ENCODE assay signal across 19 cellular contexts in genomic region chr21:46156678-46157077, GRCh38. TPM values are rescaled to one million over a fixed set of nuclear protein-coding genes. Genes with fewer than 3 reads are reported as not detected.
DNase-seq lines count a peak whose midpoint lies in the region; ATAC-seq, FAIRE-seq and TF ChIP-seq lines count a peak whose summit lies in the region.
"Had no signal": no experiment of that assay in that cellular context is flagged by ENCODE, and none has a peak within 500 bp of the region (broad histone marks: within the 10 kb centered on the region; RNA-seq: fewer than 3 reads in every experiment).

No MANE protein-coding gene starts in this region.

- H3K27me3 Mint-ChIP-seq in activated CD8-positive, alpha-beta memory T cell treated with anti-CD3 and anti-CD28 coated beads, Interleukin-2, amount 10 ng/mL, durations not matched to agents 7 days and 5 days: no peaks in the 10 kb centered on the region
- H3K27me3 Mint-ChIP-seq in nephron (ENCODE audit: low read depth): no peaks in the 10 kb centered on the region
- H3K27me3 Mint-ChIP-seq: B cell; CD4-positive, alpha-beta T cell had no signal

- H3K27me3 ChIP-seq in liver (ENCODE audit: control insufficient read depth in 4 of 4, insufficient read depth in 4 of 4, low read length in 3 of 4) (no peaks in the 10 kb centered on the region), HepG2 (ENCODE audit: control insufficient read depth in 1 of 2, insufficient read depth in 2 of 2, low read length in 2 of 2) (no peaks in the 10 kb centered on the region; a peak in 2 of 5 replicates)

- peaks cover 8% of the 10 kb centered on the region; the same call in 1 of the 2 replicates for H4K20me1 ChIP-seq in HepG2 (ENCODE audit: insufficient read depth, low read length)

- H3K27ac ChIP-seq in liver (ENCODE audit: low read depth in 1 of 2, low read length in 2 of 2) (peak overlapping the region; percentile 83 to 92), HepG2 (ENCODE audit: extremely low read length, insufficient read depth, low read length) (no peak overlapping the region)
- H3K27ac ChIP-seq: 22Rv1 had no signal

- in situ Hi-C loops in HepG2 (cut with HindIII; ENCODE audit: extremely low pct_ligation_motif_present, low pct_unique_long_range_greater_than_20kb): no loop called here

- FAIRE-seq in HepG2 (lab: Jason Lieb, UNC) (no peak), D721Med (lab: Jason Lieb, UNC) (no peak)

- no peaks in the 10 kb centered on the region for H3K4me1 Mint-ChIP-seq in activated CD8-positive, alpha-beta memory T cell treated with anti-CD3 and anti-CD28 coated beads, Interleukin-2, amount 10 ng/mL, durations not matched to agents 7 days and 5 days
- H3K4me1 Mint-ChIP-seq in nephron: peaks cover 9% of the 10 kb centered on the region
- H3K4me1 Mint-ChIP-seq: B cell had no signal

- no peak overlapping the region for H2AFZ ChIP-seq in HepG2 (ENCODE audit: low read length)

- peaks cover 23% of the 10 kb centered on the region for H3K79me2 ChIP-seq in HepG2 (ENCODE audit: insufficient read depth, low read length)

- H3K9ac ChIP-seq in liver (ENCODE audit: low read depth in 1 of 2, low read length in 2 of 2) (peak overlapping the region in 1 of 2 donors; percentile 34), HepG2 (ENCODE audit: insufficient read depth, low read depth, low read length) (no peak overlapping the region)

- ATAC-seq in activated CD8-positive, alpha-beta memory T cell treated with anti-CD3 and anti-CD28 coated beads, Interleukin-2, amount 10 ng/mL, durations not matched to agents 7 days and 5 days: no peak
- ATAC-seq in HepG2: no peak
- no peak for ATAC-seq in GM21786 (IDR thresholded peaks at IDR 0.05; ENCODE audit: unreplicated experiment)
- ATAC-seq in HG03521 (IDR thresholded peaks at IDR 0.05; ENCODE audit: unreplicated experiment): no peak

- TF ChIP-seq EP300 in HepG2 (IDR thresholded peaks at IDR 0.05; ENCODE audit: low read depth in 2 of 2, low read length in 2 of 2) (no peak), HepG2 (CRISPR knock-in tag; IDR thresholded peaks at IDR 0.05; ENCODE audit: borderline replicate concordance) (no peak)

- H3K4me3 ChIP-seq in liver (ENCODE audit: low read depth in 1 of 3, low read length in 3 of 3): no peak overlapping the region
- no peak overlapping the region for H3K4me3 ChIP-seq in HepG2 (replicated peaks in 1 of 3; ENCODE audit: insufficient read depth in 1 of 3, low read depth in 2 of 3, low read length in 3 of 3)

- H3K4me3 Mint-ChIP-seq in activated CD8-positive, alpha-beta memory T cell treated with anti-CD3 and anti-CD28 coated beads, Interleukin-2, amount 10 ng/mL, durations not matched to agents 7 days and 5 days: no peak overlapping the region
- H3K4me3 Mint-ChIP-seq in nephron: no peak overlapping the region
- H3K4me3 Mint-ChIP-seq: B cell; CD4-positive, alpha-beta T cell had no signal

- no peaks in the 10 kb centered on the region for H3K9me3 Mint-ChIP-seq in activated CD8-positive, alpha-beta memory T cell treated with anti-CD3 and anti-CD28 coated beads, Interleukin-2, amount 10 ng/mL, durations not matched to agents 7 days and 5 days (ENCODE audit: low read depth)
- no peaks in the 10 kb centered on the region for H3K9me3 Mint-ChIP-seq in nephron
- H3K9me3 Mint-ChIP-seq: CD4-positive, alpha-beta T cell had no signal

- H3K36me3 Mint-ChIP-seq in activated CD8-positive, alpha-beta memory T cell treated with anti-CD3 and anti-CD28 coated beads, Interleukin-2, amount 10 ng/mL, durations not matched to agents 7 days and 5 days: no peaks in the 10 kb centered on the region
- no peaks in the 10 kb centered on the region for H3K36me3 Mint-ChIP-seq in nephron (ENCODE audit: low read depth)

- no peak overlapping the region for H3K27ac Mint-ChIP-seq in activated CD8-positive, alpha-beta memory T cell treated with anti-CD3 and anti-CD28 coated beads, Interleukin-2, amount 10 ng/mL, durations not matched to agents 7 days and 5 days
- H3K27ac Mint-ChIP-seq in nephron: peak overlapping the region in 2 of 3 experiments; percentile 8 to 87
- H3K27ac Mint-ChIP-seq: B cell; CD4-positive, alpha-beta T cell had no signal

- H3K9me3 ChIP-seq in liver (ENCODE audit: control insufficient read depth in 4 of 4, low read length in 3 of 4): no peaks in the 10 kb centered on the region
- H3K9me3 ChIP-seq in HepG2 (ENCODE audit: low read length): no peaks in the 10 kb centered on the region

- POLR2A ChIA-PET in HepG2 (lab: Yijun Ruan, JAX): no interaction called here

- intact Hi-C loops in HepG2 (cut with micrococcal nuclease; ENCODE audit: unreplicated experiment): loop anchor here (5.0 kb wide), 1 partner anchor 71 kb away; the partner anchor contains the start of gene LSS

- H3K36me3 ChIP-seq in liver (ENCODE audit: control insufficient read depth in 4 of 4, insufficient read depth in 3 of 4, low read depth in 1 of 4, low read length in 3 of 4) (peaks cover 0 to 6% (median 2%) of the 10 kb centered on the region in 4 donors), HepG2 (replicated peaks in 1 of 2; ENCODE audit: control insufficient read depth in 1 of 2, insufficient read depth in 2 of 2, low read length in 2 of 2) (peaks cover 0 to 10% of the 10 kb centered on the region in 2 experiments; a peak in 1 of 5 replicates)

- no peak overlapping the region for H3K4me2 ChIP-seq in HepG2 (ENCODE audit: low read depth, low read length)

- TF ChIP-seq RAD21 in liver (IDR thresholded peaks at IDR 0.05): no peak
- TF ChIP-seq RAD21 in HepG2 (CRISPR knock-in tag; IDR thresholded peaks at IDR 0.05): no peak

- DNase-seq in activated CD8-positive, alpha-beta memory T cell treated with anti-CD3 and anti-CD28 coated beads, Interleukin-2, amount 10 ng/mL, durations not matched to agents 7 days and 5 days: peak; percentile 31
- no peak for DNase-seq in activated CD8-positive, alpha-beta memory T cell treated with anti-CD3 and anti-CD28 coated beads, Interleukin-2, amount 50 U/mL, for 4 hours
- DNase-seq in HepG2 (ENCODE audit: low spot score) (no peak), D721Med (ENCODE audit: insufficient read length, low spot score) (no peak)
- DNase-seq: IMR-90, Kasumi-1, NCI-H1105 treated with DMSO at 0.1 percent for 48 hours, NCI-H1694 treated with DMSO at 0.1 percent for 48 hours, NCI-H526 treated with DMSO at 0.1 percent for 48 hours had no signal

- WGBS in liver: 93% methylated on average over 10 of the region's 10 CpGs
- WGBS in HepG2 (ENCODE audit: low lambda C conversion rate): 95% methylated on average over 10 of the region's 10 CpGs

- no peak for TF ChIP-seq POLR2A in HepG2 (IDR thresholded peaks at IDR 0.05; ENCODE audit: insufficient read depth in 1 of 2, low read depth in 2 of 2, low read length in 2 of 2)

- H3K4me1 ChIP-seq in liver (ENCODE audit: control insufficient read depth in 4 of 4, insufficient read depth in 4 of 4, low read length in 3 of 4) (peaks cover 4 to 37% (median 15%) of the 10 kb centered on the region in 4 donors), HepG2 (ENCODE audit: insufficient read depth, low read length) (peaks cover 40% of the 10 kb centered on the region)

- CTCF ChIA-PET in activated CD8-positive, alpha-beta memory T cell treated with anti-CD3 and anti-CD28 coated beads, Interleukin-2, amount 10 ng/mL, durations not matched to agents 7 days and 5 days (lab: Charles Lee): no interaction called here
- CTCF ChIA-PET in HepG2 (lab: Yijun Ruan, JAX; ENCODE audit: low intra/inter-chr PET ratio, low total read pairs): no interaction called here

- TF ChIP-seq CTCF in liver (IDR thresholded peaks at IDR 0.05; ENCODE audit: low read depth, low read length, missing input control) (no peak), HepG2 (CRISPR knock-in tag; IDR thresholded peaks at IDR 0.05) (no peak), nephron (IDR thresholded peaks at IDR 0.05; ENCODE audit: unreplicated experiment in 3 of 3) (no peak), D721Med (IDR thresholded peaks at IDR 0.05; ENCODE audit: insufficient read depth, missing control alignments) (no peak)

- no TSS peak for BruUV-seq in HepG2 (replicated peaks; lab: Mats Ljungman, UMichigan)

RNA-seq across cellular contexts. Expression of gene FTCD, which starts 1.3 kb away (rescaled TPM):
- total RNA-seq in activated CD8-positive, alpha-beta memory T cell treated with anti-CD3 and anti-CD28 coated beads, Interleukin-2, amount 10 ng/mL, durations not matched to agents 7 days and 5 days: not detected
- total RNA-seq in liver (100 to 1,000 TPM; 168 to 178 TPM), HepG2 (2016; rRNA removed; fragmentation: Illumina TruSeq; extraction: Trizol) (78.5 and 105 TPM in 2 replicates)
- polyA plus RNA-seq in liver (100 to 1,000 TPM; 130 to 182 TPM), HepG2 (2011; rRNA removed) (75.7 and 112 TPM in 2 replicates)
- total RNA-seq in HepG2 (2016; cell fraction: cytosol; rRNA removed; fragmentation: Illumina TruSeq; extraction: Trizol; ENCODE audit: low read depth): 13.1 and 13.2 TPM in 2 replicates
- total RNA-seq in HepG2 (2016; cell fraction: insoluble cytoplasmic fraction; rRNA removed; fragmentation: Illumina TruSeq; extraction: Trizol): 61.2 and 115 TPM in 2 replicates
- 21.0 and 27.4 TPM in 2 replicates for total RNA-seq in HepG2 (2016; cell fraction: membrane; rRNA removed; fragmentation: Illumina TruSeq; extraction: Trizol)
- 94.5 and 110 TPM in 2 replicates for total RNA-seq in HepG2 (2016; cell fraction: nucleus; rRNA removed; fragmentation: Illumina TruSeq; extraction: Trizol)
- polyA plus RNA-seq in HepG2 (2011; cell fraction: cytosol; rRNA removed): 34.7 and 61.2 TPM in 2 replicates
- polyA plus RNA-seq in HepG2 (2011; cell fraction: nucleus; rRNA removed): 656 and 751 TPM in 2 replicates
- polyA plus RNA-seq in HepG2 (2012): 108 and 140 TPM in 2 replicates
- 11.0 and 12.4 TPM in 2 replicates for polyA plus RNA-seq in HepG2 (2016; cell fraction: cytosol; fragmentation: Illumina TruSeq; extraction: Trizol; ENCODE audit: low read depth)
- polyA plus RNA-seq in HepG2 (2016; cell fraction: insoluble cytoplasmic fraction; fragmentation: Illumina TruSeq; extraction: Trizol; ENCODE audit: low read depth): 47.9 and 52.0 TPM in 2 replicates
- 11.9 and 17.7 TPM in 2 replicates for polyA plus RNA-seq in HepG2 (2016; cell fraction: membrane; fragmentation: Illumina TruSeq; extraction: Trizol; ENCODE audit: low read depth)
- 369 and 379 TPM in 2 replicates for polyA plus RNA-seq in HepG2 (2016; cell fraction: nucleus; fragmentation: Illumina TruSeq; extraction: Trizol; ENCODE audit: insufficient read depth, low read depth)
- polyA minus RNA-seq in HepG2 (2011; rRNA and poly(A)+ RNA removed; ENCODE audit: low replicate concordance): 0.42 and 84.7 TPM in 2 replicates
- polyA minus RNA-seq in HepG2 (2011; cell fraction: cytosol; rRNA and poly(A)+ RNA removed): 33.3 and 39.2 TPM in 2 replicates
- polyA minus RNA-seq in HepG2 (2011; cell fraction: nucleus; rRNA and poly(A)+ RNA removed): 93.9 and 118 TPM in 2 replicates
- total RNA-seq: H7, IMR-90 had no signal
- polyA plus RNA-seq: AG04450 had no signal

RNA-seq across cellular contexts. Expression of gene SPATC1L, which starts 27.6 kb away (rescaled TPM):
- total RNA-seq in activated CD8-positive, alpha-beta memory T cell treated with anti-CD3 and anti-CD28 coated beads, Interleukin-2, amount 10 ng/mL, durations not matched to agents 7 days and 5 days: 1 to 10 TPM; 4.2 to 4.8 TPM
- total RNA-seq in liver: 1 to 10 TPM in 1 of 2 donors, under 1 TPM in 1; 0.33 to 3.5 TPM
- 1 to 10 TPM in 1 of 2 donors, under 1 TPM in 1; 0.36 to 1.2 TPM for polyA plus RNA-seq in liver
- total RNA-seq in HepG2 (2016; rRNA removed; fragmentation: Illumina TruSeq; extraction: Trizol): 2.8 and 3.3 TPM in 2 replicates
- 2.1 and 2.7 TPM in 2 replicates for total RNA-seq in HepG2 (2016; cell fraction: cytosol; rRNA removed; fragmentation: Illumina TruSeq; extraction: Trizol; ENCODE audit: low read depth)
- 3.0 and 3.3 TPM in 2 replicates for total RNA-seq in HepG2 (2016; cell fraction: insoluble cytoplasmic fraction; rRNA removed; fragmentation: Illumina TruSeq; extraction: Trizol)
- total RNA-seq in HepG2 (2016; cell fraction: membrane; rRNA removed; fragmentation: Illumina TruSeq; extraction: Trizol): 3.0 and 3.8 TPM in 2 replicates
- total RNA-seq in HepG2 (2016; cell fraction: nucleus; rRNA removed; fragmentation: Illumina TruSeq; extraction: Trizol): 1.5 and 1.7 TPM in 2 replicates
- polyA plus RNA-seq in HepG2 (2011; rRNA removed): 1.4 and 2.6 TPM in 2 replicates
- polyA plus RNA-seq in HepG2 (2011; cell fraction: cytosol; rRNA removed): 1.4 and 2.8 TPM in 2 replicates
- polyA plus RNA-seq in HepG2 (2011; cell fraction: nucleus; rRNA removed): 9.6 and 9.7 TPM in 2 replicates
- polyA plus RNA-seq in HepG2 (2012): 7.3 and 10.9 TPM in 2 replicates
- 5.4 and 5.7 TPM in 2 replicates for polyA plus RNA-seq in HepG2 (2016; cell fraction: cytosol; fragmentation: Illumina TruSeq; extraction: Trizol; ENCODE audit: low read depth)
- polyA plus RNA-seq in HepG2 (2016; cell fraction: insoluble cytoplasmic fraction; fragmentation: Illumina TruSeq; extraction: Trizol; ENCODE audit: low read depth): 5.9 and 7.1 TPM in 2 replicates
- polyA plus RNA-seq in HepG2 (2016; cell fraction: membrane; fragmentation: Illumina TruSeq; extraction: Trizol; ENCODE audit: low read depth): 6.0 and 7.3 TPM in 2 replicates
- 5.8 and 6.5 TPM in 2 replicates for polyA plus RNA-seq in HepG2 (2016; cell fraction: nucleus; fragmentation: Illumina TruSeq; extraction: Trizol; ENCODE audit: insufficient read depth, low read depth)
- polyA minus RNA-seq in HepG2 (2011; rRNA and poly(A)+ RNA removed; ENCODE audit: low replicate concordance): 2.4 and 3.4 TPM in 2 replicates
- polyA minus RNA-seq in HepG2 (2011; cell fraction: cytosol; rRNA and poly(A)+ RNA removed): 3.4 and 5.6 TPM in 2 replicates
- polyA minus RNA-seq in HepG2 (2011; cell fraction: nucleus; rRNA and poly(A)+ RNA removed): 0.77 and 1.6 TPM in 2 replicates

RNA-seq across cellular contexts. Expression of gene COL6A2, which starts 58.8 kb away (rescaled TPM):
- 10 to 100 TPM in 1 of 2 experiments, 1 to 10 TPM in 1; 5.0 to 17.9 TPM for total RNA-seq in activated CD8-positive, alpha-beta memory T cell treated with anti-CD3 and anti-CD28 coated beads, Interleukin-2, amount 10 ng/mL, durations not matched to agents 7 days and 5 days
- total RNA-seq in liver: 10 to 100 TPM; 39.1 to 44.3 TPM
- polyA plus RNA-seq in liver: 10 to 100 TPM in 1 of 2 donors, 1 to 10 TPM in 1; 5.8 to 80.8 TPM
- 0.07 and 0.14 TPM in 2 replicates for total RNA-seq in HepG2 (2016; rRNA removed; fragmentation: Illumina TruSeq; extraction: Trizol)
- total RNA-seq in HepG2 (2016; cell fraction: cytosol; rRNA removed; fragmentation: Illumina TruSeq; extraction: Trizol; ENCODE audit: low read depth): not detected in 2 replicates
- total RNA-seq in HepG2 (2016; cell fraction: insoluble cytoplasmic fraction; rRNA removed; fragmentation: Illumina TruSeq; extraction: Trizol): 0.06 TPM in 1 of 2 replicates, not detected in the other
- total RNA-seq in HepG2 (2016; cell fraction: membrane; rRNA removed; fragmentation: Illumina TruSeq; extraction: Trizol): not detected in 2 replicates
- total RNA-seq in HepG2 (2016; cell fraction: nucleus; rRNA removed; fragmentation: Illumina TruSeq; extraction: Trizol): 0.13 and 0.22 TPM in 2 replicates
- 0.41 and 1.6 TPM in 2 replicates for polyA plus RNA-seq in HepG2 (2011; rRNA removed)
- 0.27 and 0.31 TPM in 2 replicates for polyA plus RNA-seq in HepG2 (2011; cell fraction: cytosol; rRNA removed)
- polyA plus RNA-seq in HepG2 (2011; cell fraction: nucleus; rRNA removed): 8.5 and 10.4 TPM in 2 replicates
- polyA plus RNA-seq in HepG2 (2012): 0.36 and 0.81 TPM in 2 replicates
- polyA plus RNA-seq in HepG2 (2016; cell fraction: cytosol; fragmentation: Illumina TruSeq; extraction: Trizol; ENCODE audit: low read depth): not detected in 2 replicates
- not detected in 2 replicates for polyA plus RNA-seq in HepG2 (2016; cell fraction: insoluble cytoplasmic fraction; fragmentation: Illumina TruSeq; extraction: Trizol; ENCODE audit: low read depth)
- polyA plus RNA-seq in HepG2 (2016; cell fraction: membrane; fragmentation: Illumina TruSeq; extraction: Trizol; ENCODE audit: low read depth): not detected in 2 replicates
- 0.48 and 0.69 TPM in 2 replicates for polyA plus RNA-seq in HepG2 (2016; cell fraction: nucleus; fragmentation: Illumina TruSeq; extraction: Trizol; ENCODE audit: insufficient read depth, low read depth)
- 0.44 TPM in 1 of 2 replicates, not detected in the other for polyA minus RNA-seq in HepG2 (2011; rRNA and poly(A)+ RNA removed; ENCODE audit: low replicate concordance)
- polyA minus RNA-seq in HepG2 (2011; cell fraction: cytosol; rRNA and poly(A)+ RNA removed): not detected in 2 replicates
- 0.52 and 1.2 TPM in 2 replicates for polyA minus RNA-seq in HepG2 (2011; cell fraction: nucleus; rRNA and poly(A)+ RNA removed)
- total RNA-seq: HT-29 had no signal

Comparison
In these comparisons a context has a peak if more than half of its experiments do, and no peak if none do; other contexts are left out.
1. RNA of gene COL6A2, which starts 58.8 kb away (total RNA-seq): 39.1 to 44.3 TPM in liver and 5.0 to 17.9 TPM in activated CD8-positive, alpha-beta memory T cell treated with anti-CD3 and anti-CD28 coated beads, Interleukin-2, amount 10 ng/mL, durations not matched to agents 7 days and 5 days; 0.06 to 0.22 TPM in HepG2; every median in the first group is over 4 times any median in the second.
2. RNA of gene FTCD, which starts 1.3 kb away (total RNA-seq): 168 to 178 TPM in liver and 13.1 to 115 TPM in HepG2; not detected in activated CD8-positive, alpha-beta memory T cell treated with anti-CD3 and anti-CD28 coated beads, Interleukin-2, amount 10 ng/mL, durations not matched to agents 7 days and 5 days; every median in the first group is over 10 times any median in the second.